ENCODE assay signal across 28 cellular contexts in genomic region chr1:9328681-9329080, GRCh38.
"Had no signal": no experiment of that assay in that cellular context is flagged by ENCODE, and none has a peak within 500 bp of the region (broad histone marks: within the 10 kb centered on the region; RNA-seq: fewer than 3 reads in every experiment).

No MANE protein-coding gene starts in this region.

- H3K9me3 Mint-ChIP-seq: naive B cell; nephron progenitor cell; stimulated activated effector memory CD8-positive, alpha-beta T cell treated with anti-CD3 and anti-CD28 coated beads, Interleukin-12 subunit alpha, Interleukin-12 subunit beta, amount 100 ng/mL, for 72 hours; stimulated activated naive CD8-positive, alpha-beta T cell treated with anti-CD3 and anti-CD28 coated beads, Interleukin-15, Interleukin-2, amounts not matched to agents 100 ng/mL and 50 ng/mL, for 24 hours had no signal

- ATAC-seq: activated CD4-positive, alpha-beta T cell treated with anti-CD3 and anti-CD28 coated beads for 36 hours; activated CD8-positive, alpha-beta memory T cell treated with anti-CD3 and anti-CD28 coated beads, Interleukin-2, amount 10 ng/mL, durations not matched to agents 7 days and 5 days; activated CD8-positive, alpha-beta T cell treated with anti-CD3 and anti-CD28 coated beads, Interleukin-2, amount 10 ng/mL, durations not matched to agents 7 days and 5 days; gastrocnemius medialis; left ventricle myocardium superior; pancreas; sciatic nerve; stimulated activated effector memory CD8-positive, alpha-beta T cell treated with anti-CD3 and anti-CD28 coated beads, Interleukin-12 subunit alpha, Interleukin-12 subunit beta, amount 100 ng/mL, for 72 hours had no signal

- H3K27me3 Mint-ChIP-seq: activated CD4-positive, alpha-beta T cell treated with anti-CD3 and anti-CD28 coated beads for 36 hours; naive B cell; stimulated activated naive CD8-positive, alpha-beta T cell treated with anti-CD3 and anti-CD28 coated beads, Interleukin-15, Interleukin-2, amounts not matched to agents 100 ng/mL and 50 ng/mL, for 24 hours had no signal

- H3K4me1 ChIP-seq: pancreas, prostate gland had no signal

- H2AFZ ChIP-seq: hepatocyte had no signal

- H3K27me3 ChIP-seq: brain microvascular endothelial cell, gastrocnemius medialis, hepatocyte, pancreas, suprapubic skin, tibial nerve had no signal

- H3K4me3 ChIP-seq: gastrocnemius medialis, hepatocyte, pancreas, prostate gland, suprapubic skin, tibial nerve had no signal

- H3K9me3 ChIP-seq: gastrocnemius medialis, pancreas, prostate gland, suprapubic skin, tibial nerve had no signal

- H3K27ac Mint-ChIP-seq: activated CD4-positive, alpha-beta T cell treated with anti-CD3 and anti-CD28 coated beads for 36 hours; activated CD8-positive, alpha-beta memory T cell treated with anti-CD3 and anti-CD28 coated beads, Interleukin-2, amount 10 ng/mL, durations not matched to agents 7 days and 5 days; activated CD8-positive, alpha-beta T cell treated with anti-CD3 and anti-CD28 coated beads, Interleukin-2, amount 10 ng/mL, durations not matched to agents 7 days and 5 days; naive B cell; nephron progenitor cell; stimulated activated effector memory CD8-positive, alpha-beta T cell treated with anti-CD3 and anti-CD28 coated beads, Interleukin-12 subunit alpha, Interleukin-12 subunit beta, amount 100 ng/mL, for 72 hours; stimulated activated naive CD8-positive, alpha-beta T cell treated with anti-CD3 and anti-CD28 coated beads, Interleukin-15, Interleukin-2, amounts not matched to agents 100 ng/mL and 50 ng/mL, for 24 hours had no signal

- DNase-seq: activated CD4-positive, alpha-beta T cell treated with anti-CD3 and anti-CD28 coated beads for 36 hours; activated CD4-positive, CD25-positive, alpha-beta regulatory T cell; activated CD8-positive, alpha-beta memory T cell treated with anti-CD3 and anti-CD28 coated beads, Interleukin-2, amount 10 ng/mL, durations not matched to agents 7 days and 5 days; activated CD8-positive, alpha-beta T cell treated with anti-CD3 and anti-CD28 coated beads, Interleukin-2, amount 10 ng/mL, durations not matched to agents 7 days and 5 days; activated gamma-delta T cell; activated naive CD4-positive, alpha-beta T cell treated with anti-CD3 and anti-CD28 coated beads, Interleukin-2, amount 50 U/mL, for 16 hours; activated T-cell treated with anti-CD3 and anti-CD28 coated beads for 4 hours; amniotic stem cell; brain microvascular endothelial cell; caudate nucleus; dermis blood vessel endothelial cell; effector CD4-positive, alpha-beta T cell; gastrocnemius medialis; islet precursor cell; left ventricle myocardium superior; naive B cell; nephron progenitor cell; retina; small intestine; stimulated activated CD4-positive, alpha-beta T cell treated with anti-CD3 and anti-CD28 coated beads, Interleukin-4, amount 100 ng/mL, for 24 hours had no signal

- H3K4me3 Mint-ChIP-seq: activated CD4-positive, alpha-beta T cell treated with anti-CD3 and anti-CD28 coated beads for 36 hours; activated CD8-positive, alpha-beta memory T cell treated with anti-CD3 and anti-CD28 coated beads, Interleukin-2, amount 10 ng/mL, durations not matched to agents 7 days and 5 days; activated CD8-positive, alpha-beta T cell treated with anti-CD3 and anti-CD28 coated beads, Interleukin-2, amount 10 ng/mL, durations not matched to agents 7 days and 5 days; nephron progenitor cell; stimulated activated effector memory CD8-positive, alpha-beta T cell treated with anti-CD3 and anti-CD28 coated beads, Interleukin-12 subunit alpha, Interleukin-12 subunit beta, amount 100 ng/mL, for 72 hours; stimulated activated naive CD8-positive, alpha-beta T cell treated with anti-CD3 and anti-CD28 coated beads, Interleukin-15, Interleukin-2, amounts not matched to agents 100 ng/mL and 50 ng/mL, for 24 hours had no signal

- H3K27ac ChIP-seq: brain microvascular endothelial cell, gastrocnemius medialis, hepatocyte, pancreas, prostate gland, suprapubic skin, tibial nerve had no signal

- H3K4me2 ChIP-seq: hepatocyte had no signal

- H3K36me3 Mint-ChIP-seq: activated CD8-positive, alpha-beta memory T cell treated with anti-CD3 and anti-CD28 coated beads, Interleukin-2, amount 10 ng/mL, durations not matched to agents 7 days and 5 days; naive B cell; stimulated activated effector memory CD8-positive, alpha-beta T cell treated with anti-CD3 and anti-CD28 coated beads, Interleukin-12 subunit alpha, Interleukin-12 subunit beta, amount 100 ng/mL, for 72 hours had no signal

- H3K36me3 ChIP-seq: gastrocnemius medialis, pancreas, prostate gland, suprapubic skin, tibial nerve had no signal
